ENCODE assay signal across 16 cellular contexts in the genomic region with DNA sequence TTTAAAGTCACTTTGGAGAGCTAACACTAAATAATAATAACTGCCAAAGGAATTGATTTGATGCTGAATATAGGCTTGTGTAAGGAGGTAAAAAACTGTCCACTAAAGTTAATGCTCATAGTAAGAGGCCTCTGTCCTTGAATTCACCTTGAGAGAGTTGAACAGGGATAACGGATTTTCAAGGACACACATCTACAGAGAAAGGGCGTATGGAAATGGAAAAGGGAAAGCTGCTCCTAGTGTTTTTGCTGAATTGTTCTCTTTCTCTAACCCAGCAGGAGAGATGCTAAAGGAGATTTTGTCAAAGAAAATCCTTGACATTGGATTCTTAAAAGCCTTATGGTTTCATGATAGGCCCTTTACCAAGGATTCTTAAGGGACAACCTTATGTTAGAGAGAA.
DNase-seq lines count a peak whose midpoint lies in the region; ATAC-seq, FAIRE-seq and TF ChIP-seq lines count a peak whose summit lies in the region.
"Had no signal": no experiment of that assay in that cellular context is flagged by ENCODE, and none has a peak within 500 bp of the region (broad histone marks: within the 10 kb centered on the region; RNA-seq: fewer than 3 reads in every experiment).

No MANE protein-coding gene starts in this region.

- H3K4me3 ChIP-seq in HepG2 (replicated peaks in 1 of 3; ENCODE audit: insufficient read depth in 1 of 3, low read depth in 2 of 3, low read length in 3 of 3) (no peak overlapping the region), right lobe of liver (no peak overlapping the region), SK-N-MC (no peak overlapping the region), iPS-20b (ENCODE audit: low read length) (no peak overlapping the region)

- H3K36me3 ChIP-seq in HepG2 (replicated peaks in 1 of 2; ENCODE audit: control insufficient read depth in 1 of 2, insufficient read depth in 2 of 2, low read length in 2 of 2): no peaks in the 10 kb centered on the region
- H3K36me3 ChIP-seq in right lobe of liver: no peaks in the 10 kb centered on the region
- no peaks in the 10 kb centered on the region for H3K36me3 ChIP-seq in SK-N-MC (ENCODE audit: insufficient read depth, low read length)
- H3K36me3 ChIP-seq in iPS-20b (ENCODE audit: insufficient read depth, low read depth, low read length): no peaks in the 10 kb centered on the region
- H3K36me3 ChIP-seq: BE2C had no signal

- no peak for TF ChIP-seq CTCF in HepG2 (CRISPR knock-in tag; IDR thresholded peaks at IDR 0.05)
- TF ChIP-seq CTCF in right lobe of liver (IDR thresholded peaks at IDR 0.05): no peak

- H3K27me3 Mint-ChIP-seq in stimulated activated memory B cell treated with anti-CD40 and anti-IgM and Interleukin-4, amounts not matched to agents 10 μg/mL and 1 μg/mL and 100 μg/mL, for 72 hours: no peaks in the 10 kb centered on the region
- H3K27me3 Mint-ChIP-seq: CD4-positive, alpha-beta memory T cell had no signal

- in situ Hi-C loops in HepG2 (cut with HindIII; ENCODE audit: extremely low pct_ligation_motif_present, low pct_unique_long_range_greater_than_20kb): no loop called here

- peaks cover 6% of the 10 kb centered on the region for H3K36me3 Mint-ChIP-seq in stimulated activated memory B cell treated with anti-CD40 and anti-IgM and Interleukin-4, amounts not matched to agents 10 μg/mL and 1 μg/mL and 100 μg/mL, for 72 hours
- H3K36me3 Mint-ChIP-seq: CD4-positive, alpha-beta memory T cell had no signal

- BruUV-seq in HepG2 (replicated peaks; lab: Mats Ljungman, UMichigan): no TSS peak

- FAIRE-seq in HepG2 (lab: Jason Lieb, UNC): no peak
- FAIRE-seq: A204.1, GM19239 had no signal

- H3K4me2 ChIP-seq in HepG2 (ENCODE audit: low read depth, low read length): 0 out of 2 replicates have a peak overlapping the region, but pooled peaks have one; percentile 48

- H3K27ac ChIP-seq in HepG2 (ENCODE audit: extremely low read length, insufficient read depth, low read length) (no peak overlapping the region), right lobe of liver (no peak overlapping the region), SK-N-MC (peak overlapping the region; percentile 59), iPS-20b (ENCODE audit: low read length) (no peak overlapping the region)
- H3K27ac ChIP-seq: C4-2B had no signal

- TF ChIP-seq EP300 in HepG2 (IDR thresholded peaks at IDR 0.05; ENCODE audit: low read depth in 2 of 2, low read length in 2 of 2) (no peak), HepG2 (CRISPR knock-in tag; IDR thresholded peaks at IDR 0.05; ENCODE audit: borderline replicate concordance) (no peak)

- no peaks in the 10 kb centered on the region for H3K79me2 ChIP-seq in HepG2 (ENCODE audit: insufficient read depth, low read length)

- no peak for TF ChIP-seq RAD21 in HepG2 (CRISPR knock-in tag; IDR thresholded peaks at IDR 0.05)

- DNase-seq in HepG2 (ENCODE audit: low spot score): no peak
- DNase-seq in right lobe of liver: no peak
- DNase-seq in SK-N-MC (ENCODE audit: low read depth, low spot score): no peak
- no peak for DNase-seq in DMS153 treated with DMSO at 0.1 percent for 48 hours (lab: John Stamatoyannopoulos, UW; ENCODE audit: unreplicated experiment)
- DNase-seq in A172 (ENCODE audit: low spot score): no peak
- DNase-seq in left cardiac atrium: no peak
- DNase-seq: BE2C; CD4-positive, alpha-beta memory T cell; DMS53; GF-D8 had no signal

- peaks cover 51% of the 10 kb centered on the region for H3K4me1 Mint-ChIP-seq in stimulated activated memory B cell treated with anti-CD40 and anti-IgM and Interleukin-4, amounts not matched to agents 10 μg/mL and 1 μg/mL and 100 μg/mL, for 72 hours

- H3K9me3 Mint-ChIP-seq in stimulated activated memory B cell treated with anti-CD40 and anti-IgM and Interleukin-4, amounts not matched to agents 10 μg/mL and 1 μg/mL and 100 μg/mL, for 72 hours: peaks cover 8% of the 10 kb centered on the region

- TF ChIP-seq POLR2A in HepG2 (IDR thresholded peaks at IDR 0.05; ENCODE audit: insufficient read depth in 1 of 2, low read depth in 2 of 2, low read length in 2 of 2): no peak
- TF ChIP-seq POLR2A in right lobe of liver (IDR thresholded peaks at IDR 0.05): no peak

- H3K4me1 ChIP-seq in HepG2 (ENCODE audit: insufficient read depth, low read length) (peaks cover 14% of the 10 kb centered on the region), right lobe of liver (peaks cover 0 to 11% (median 0%) of the 10 kb centered on the region in 4 donors), iPS-20b (ENCODE audit: insufficient read depth, low read length) (peaks cover 20% of the 10 kb centered on the region; the same call in 1 of the 2 replicates)
- H3K4me1 ChIP-seq: BE2C had no signal

- no peaks in the 10 kb centered on the region; a peak in 1 of 5 replicates for H3K27me3 ChIP-seq in HepG2 (ENCODE audit: control insufficient read depth in 1 of 2, insufficient read depth in 2 of 2, low read length in 2 of 2)
- H3K27me3 ChIP-seq in right lobe of liver: no peaks in the 10 kb centered on the region
- no peaks in the 10 kb centered on the region for H3K27me3 ChIP-seq in iPS-20b (ENCODE audit: insufficient read depth, low read length)
- H3K27me3 ChIP-seq: BE2C had no signal

- 6% methylated on average over 2 of the region's 2 CpGs for WGBS in HepG2 (ENCODE audit: low lambda C conversion rate)
- 51% methylated on average over 2 of the region's 2 CpGs for WGBS in right lobe of liver (ENCODE audit: insufficient coverage, low coverage, low lambda C conversion rate, missing lambda C conversion rate)

- H3K27ac Mint-ChIP-seq in stimulated activated memory B cell treated with anti-CD40 and anti-IgM and Interleukin-4, amounts not matched to agents 10 μg/mL and 1 μg/mL and 100 μg/mL, for 72 hours: peak overlapping the region; percentile 63
- H3K27ac Mint-ChIP-seq: CD4-positive, alpha-beta memory T cell had no signal

- ATAC-seq in HepG2: no peak
- ATAC-seq in right lobe of liver: no peak
- no peak for ATAC-seq in stimulated activated memory B cell treated with anti-CD40 and anti-IgM and Interleukin-4, amounts not matched to agents 10 μg/mL and 1 μg/mL and 100 μg/mL, for 72 hours
- no peak for ATAC-seq in left cardiac atrium
- ATAC-seq: HCT116 had no signal

- H3K9me3 ChIP-seq in HepG2 (ENCODE audit: low read length) (no peaks in the 10 kb centered on the region), right lobe of liver (no peaks in the 10 kb centered on the region), SK-N-MC (ENCODE audit: low read depth, low read length) (no peaks in the 10 kb centered on the region), iPS-20b (ENCODE audit: insufficient read depth, low read depth, low read length) (no peaks in the 10 kb centered on the region)
- H3K9me3 ChIP-seq: BE2C had no signal

- intact Hi-C loops in HepG2 (cut with micrococcal nuclease; ENCODE audit: unreplicated experiment): no loop called here
- intact Hi-C loops in right lobe of liver (cut with DNase I): no loop called here
- intact Hi-C loops in left cardiac atrium (cut with DNase I): no loop called here

- H3K9ac ChIP-seq in HepG2 (ENCODE audit: insufficient read depth, low read depth, low read length): no peak overlapping the region
- H3K9ac ChIP-seq in SK-N-MC (ENCODE audit: insufficient read length): no peak overlapping the region
- H3K9ac ChIP-seq in iPS-20b (ENCODE audit: low read depth, low read length): peak overlapping the region; percentile 56; the same call in 1 of the 2 replicates

- no peak overlapping the region for H2AFZ ChIP-seq in HepG2 (ENCODE audit: low read length)

- POLR2A ChIA-PET in HepG2 (lab: Yijun Ruan, JAX): no interaction called here

- no peaks in the 10 kb centered on the region for H4K20me1 ChIP-seq in HepG2 (ENCODE audit: insufficient read depth, low read length)

- H3K4me3 Mint-ChIP-seq in stimulated activated memory B cell treated with anti-CD40 and anti-IgM and Interleukin-4, amounts not matched to agents 10 μg/mL and 1 μg/mL and 100 μg/mL, for 72 hours: no peak overlapping the region
- H3K4me3 Mint-ChIP-seq: CD4-positive, alpha-beta memory T cell had no signal

- CTCF ChIA-PET in HepG2 (lab: Yijun Ruan, JAX; ENCODE audit: low intra/inter-chr PET ratio, low total read pairs): no interaction called here

TF ChIP-seq in HepG2, 621 proteins besides CTCF, POLR2A, EP300 and RAD21:
- TF ChIP-seq GATA4 (IDR thresholded peaks at IDR 0.05; ENCODE audit: borderline replicate concordance, low read depth) (no peak), ZNF670 (CRISPR knock-in tag; IDR thresholded peaks at IDR 0.05; ENCODE audit: borderline replicate concordance) (0 out of 2 replicates have a peak, but pooled peaks have one; percentile 15)
